In genomic region chr9:136570191-136570845, GRCh38 we compare ENCODE assay signal across 18 cellular contexts. TPM values are rescaled to one million over a fixed set of nuclear protein-coding genes. Genes with fewer than 3 reads are reported as not detected.
A peak's percentile ranks its signal among the peaks of the same experiment; 100 is the strongest.
DNase-seq lines count a peak whose midpoint lies in the region; ATAC-seq, FAIRE-seq and TF ChIP-seq lines count a peak whose summit lies in the region.
"Had no signal": no experiment of that assay in that cellular context is flagged by ENCODE, and none has a peak within 500 bp of the region (broad histone marks: within the 10 kb centered on the region; RNA-seq: fewer than 3 reads in every experiment).

No MANE protein-coding gene starts in this region.

- no peaks in the 10 kb centered on the region for H3K4me1 Mint-ChIP-seq in activated CD8-positive, alpha-beta memory T cell treated with anti-CD3 and anti-CD28 coated beads, Interleukin-2, amount 10 ng/mL, durations not matched to agents 7 days and 5 days

- H3K4me3 ChIP-seq in ascending aorta = no peak overlapping the region
- no peak overlapping the region for H3K4me3 ChIP-seq in kidney (ENCODE audit: low read length in 2 of 2)
- no peak overlapping the region for H3K4me3 ChIP-seq in testis
- H3K4me3 ChIP-seq: GM23338 had no signal

- ATAC-seq in Right ventricle myocardium inferior (no peak), left cardiac atrium (no peak), HG02981 (IDR thresholded peaks at IDR 0.05; ENCODE audit: unreplicated experiment) (no peak), GM19324 (IDR thresholded peaks at IDR 0.05; ENCODE audit: low FRiP score, unreplicated experiment) (no peak)
- ATAC-seq in activated CD8-positive, alpha-beta memory T cell treated with anti-CD3 and anti-CD28 coated beads, Interleukin-2, amount 10 ng/mL, durations not matched to agents 7 days and 5 days = no peak
- ATAC-seq: GM23338, HepG2 had no signal

- H3K27ac ChIP-seq in ascending aorta = peak overlapping the region; percentile 73 to 81
- H3K27ac ChIP-seq in kidney (ENCODE audit: low read depth in 2 of 2, low read length in 2 of 2) = no peak overlapping the region
- H3K27ac ChIP-seq in testis = peak overlapping the region; percentile 40 to 48
- H3K27ac ChIP-seq: 22Rv1 had no signal

- H3K4me3 Mint-ChIP-seq in activated CD8-positive, alpha-beta memory T cell treated with anti-CD3 and anti-CD28 coated beads, Interleukin-2, amount 10 ng/mL, durations not matched to agents 7 days and 5 days = no peak overlapping the region
- H3K4me3 Mint-ChIP-seq: CD8-positive, alpha-beta memory T cell had no signal

- FAIRE-seq in kidney (lab: Jason Lieb, UNC) = no peak
- FAIRE-seq: HepG2 had no signal

- H3K9me3 Mint-ChIP-seq in activated CD8-positive, alpha-beta memory T cell treated with anti-CD3 and anti-CD28 coated beads, Interleukin-2, amount 10 ng/mL, durations not matched to agents 7 days and 5 days (ENCODE audit: low read depth) = peaks cover 2% of the 10 kb centered on the region
- H3K9me3 Mint-ChIP-seq: CD8-positive, alpha-beta memory T cell; GM23338 had no signal

- H3K36me3 Mint-ChIP-seq in activated CD8-positive, alpha-beta memory T cell treated with anti-CD3 and anti-CD28 coated beads, Interleukin-2, amount 10 ng/mL, durations not matched to agents 7 days and 5 days = no peaks in the 10 kb centered on the region
- H3K36me3 Mint-ChIP-seq: CD8-positive, alpha-beta memory T cell had no signal

- CTCF ChIA-PET in activated CD8-positive, alpha-beta memory T cell treated with anti-CD3 and anti-CD28 coated beads, Interleukin-2, amount 10 ng/mL, durations not matched to agents 7 days and 5 days (lab: Charles Lee) = no interaction called here

- TF ChIP-seq POLR2A in testis (IDR thresholded peaks at IDR 0.05) = no peak

- H3K9me3 ChIP-seq in ascending aorta (no peaks in the 10 kb centered on the region), kidney (ENCODE audit: control insufficient read depth in 1 of 2, low read length in 2 of 2) (no peaks in the 10 kb centered on the region), testis (no peaks in the 10 kb centered on the region)
- H3K9me3 ChIP-seq: BE2C had no signal

- H3K4me1 ChIP-seq in ascending aorta (peaks cover 28 to 51% of the 10 kb centered on the region in 2 donors), kidney (ENCODE audit: control insufficient read depth in 1 of 2, insufficient read depth in 1 of 2, low read depth in 1 of 2, low read length in 2 of 2) (peaks cover 3 to 34% of the 10 kb centered on the region in 2 donors), testis (peaks cover 45% of the 10 kb centered on the region)
- H3K4me1 ChIP-seq: BE2C had no signal

- H3K27ac Mint-ChIP-seq in activated CD8-positive, alpha-beta memory T cell treated with anti-CD3 and anti-CD28 coated beads, Interleukin-2, amount 10 ng/mL, durations not matched to agents 7 days and 5 days = no peak overlapping the region
- H3K27ac Mint-ChIP-seq: GM23338 had no signal

- 87 to 88% methylated on average over 11 to 18 of the region's 18 CpGs for WGBS in testis, 2 donors

- intact Hi-C loops in Right ventricle myocardium inferior (cut with DNase I) = no loop called here
- intact Hi-C loops in left cardiac atrium (cut with DNase I) = loop anchor here in 1 of 2 donors (10.0 kb wide), 1 partner anchor 54 kb away; no protein-coding TSS in a partner anchor
- intact Hi-C loops in ascending aorta (cut with DNase I) = loop anchor here (5.0 to 10.0 kb wide), 2 partner anchors 37 to 46 kb away; no protein-coding TSS in a partner anchor
- intact Hi-C loops in kidney (cut with DNase I) = no loop called here
- intact Hi-C loops in testis (cut with DNase I; ENCODE audit: low total_unique reads) = no loop called here

- DNase-seq in Right ventricle myocardium inferior (ENCODE audit: missing footprints) (peak; percentile 53), left cardiac atrium (no peak), ascending aorta (ENCODE audit: low spot score in 2 of 2) (no peak), kidney (peak; percentile 75), testis (no peak)
- DNase-seq in activated CD8-positive, alpha-beta memory T cell treated with anti-CD3 and anti-CD28 coated beads, Interleukin-2, amount 10 ng/mL, durations not matched to agents 7 days and 5 days = no peak
- DNase-seq: BE2C; CD8-positive, alpha-beta memory T cell; DMS79 treated with DMSO at 0.1 percent for 48 hours; NCI-H1048; NCI-H1436 treated with DMSO at 0.1 percent for 48 hours; NCI-H2081; NCI-H524 had no signal

- H3K27me3 ChIP-seq in ascending aorta (no peaks in the 10 kb centered on the region), testis (no peaks in the 10 kb centered on the region)
- H3K27me3 ChIP-seq: BE2C had no signal

- H3K9ac ChIP-seq in kidney (ENCODE audit: low read length in 2 of 2) = no peak overlapping the region

- no peak for TF ChIP-seq CTCF in ascending aorta (IDR thresholded peaks at IDR 0.05)
- no peak for TF ChIP-seq CTCF in kidney (IDR thresholded peaks at IDR 0.05; ENCODE audit: borderline replicate concordance, extremely low read depth, insufficient read depth)
- no peak for TF ChIP-seq CTCF in testis (IDR thresholded peaks at IDR 0.05)

- H3K36me3 ChIP-seq in ascending aorta (no peaks in the 10 kb centered on the region), kidney (ENCODE audit: control insufficient read depth in 1 of 2, insufficient read depth in 2 of 2, low read length in 2 of 2) (no peaks in the 10 kb centered on the region), testis (ENCODE audit: low read depth, missing control alignments) (no peaks in the 10 kb centered on the region)
- H3K36me3 ChIP-seq: BE2C had no signal

- peaks cover 2% of the 10 kb centered on the region for H3K27me3 Mint-ChIP-seq in activated CD8-positive, alpha-beta memory T cell treated with anti-CD3 and anti-CD28 coated beads, Interleukin-2, amount 10 ng/mL, durations not matched to agents 7 days and 5 days

RNA-seq across cellular contexts. Expression of gene NOTCH1, which starts 24.5 kb away (rescaled TPM):
- 18.7 TPM for total RNA-seq in Right ventricle myocardium inferior
- 10 to 100 TPM; 22.7 to 36.0 TPM for total RNA-seq in left cardiac atrium
- total RNA-seq in ascending aorta = 120 TPM
- 77.2 TPM for total RNA-seq in kidney
- 6.5 TPM for polyA plus RNA-seq in kidney (ENCODE audit: insufficient read depth, low read depth, low replicate concordance)
- 10 to 100 TPM; 32.4 to 34.1 TPM for total RNA-seq in testis
- polyA plus RNA-seq in testis (ENCODE audit: insufficient read depth, low read depth, low replicate concordance) = 7.2 TPM
- total RNA-seq in activated CD8-positive, alpha-beta memory T cell treated with anti-CD3 and anti-CD28 coated beads, Interleukin-2, amount 10 ng/mL, durations not matched to agents 7 days and 5 days = 10 to 100 TPM; 67.3 to 73.5 TPM

Comparison
In these comparisons a context has a peak if more than half of its experiments do, and no peak if none do; other contexts are left out.
1. DNase-seq: peak in Right ventricle myocardium inferior (single experiment) and kidney (single experiment); none in left cardiac atrium (single experiment), ascending aorta (0 of 2), testis (single experiment) and activated CD8-positive, alpha-beta memory T cell treated with anti-CD3 and anti-CD28 coated beads, Interleukin-2, amount 10 ng/mL, durations not matched to agents 7 days and 5 days (single experiment).
2. H3K27ac ChIP-seq: peak in ascending aorta (2 of 2) and testis (2 of 2); none in kidney (0 of 2).